12 cellular contexts compared by ENCODE assay signal in the genomic region with DNA sequence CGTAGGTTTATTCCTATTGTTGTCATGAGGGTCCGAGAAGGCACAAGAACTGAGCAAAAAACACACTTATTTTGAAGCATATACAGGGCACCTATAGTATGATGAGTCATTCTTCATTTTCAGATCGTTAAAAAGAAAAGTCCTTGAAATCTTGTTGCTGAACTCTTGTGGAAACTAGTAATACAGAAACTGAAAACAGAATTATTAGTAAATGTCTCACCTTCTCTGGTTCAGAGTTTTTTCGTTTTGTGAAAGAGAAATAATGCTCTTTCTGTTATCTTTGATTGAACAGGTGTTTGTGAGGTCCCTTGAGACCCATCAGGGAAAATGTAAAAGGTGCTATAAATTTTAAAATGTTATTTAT.
A peak's percentile ranks its signal among the peaks of the same experiment; 100 is the strongest.
DNase-seq lines count a peak whose midpoint lies in the region; ATAC-seq, FAIRE-seq and TF ChIP-seq lines count a peak whose summit lies in the region.
"Had no signal": no experiment of that assay in that cellular context is flagged by ENCODE, and none has a peak within 500 bp of the region (broad histone marks: within the 10 kb centered on the region; RNA-seq: fewer than 3 reads in every experiment).

No MANE protein-coding gene starts in this region.

- peaks cover 3% of the 10 kb centered on the region; the same call in 1 of the 2 replicates for H3F3A ChIP-seq in MM.1S (ENCODE audit: insufficient read depth, low read length)

- H3K4me1 ChIP-seq in MM.1S (ENCODE audit: low read length) (peaks cover 15% of the 10 kb centered on the region), colonic mucosa (no peaks in the 10 kb centered on the region)

- H3K4me3 ChIP-seq in MM.1S (ENCODE audit: low read length), result no peak overlapping the region
- no peak overlapping the region for H3K4me3 ChIP-seq in colonic mucosa

- no peaks in the 10 kb centered on the region for H3K9me3 ChIP-seq in MM.1S (replicated peaks; ENCODE audit: insufficient read depth, low read length)
- no peaks in the 10 kb centered on the region for H3K9me3 ChIP-seq in colonic mucosa

- peak overlapping the region; percentile 33 for H3K4me2 ChIP-seq in MM.1S (ENCODE audit: low read depth, low read length)

- H3K79me2 ChIP-seq in MM.1S (ENCODE audit: low read length), result no peaks in the 10 kb centered on the region

- H3K9me2 ChIP-seq in MM.1S (replicated peaks; ENCODE audit: insufficient read depth, low read length), result no peaks in the 10 kb centered on the region

- ATAC-seq in GM19395 (IDR thresholded peaks at IDR 0.05; ENCODE audit: unreplicated experiment), result peak; percentile 96
- ATAC-seq in HG02884 (IDR thresholded peaks at IDR 0.05; ENCODE audit: unreplicated experiment), result peak; percentile 93
- ATAC-seq: HCT116 had no signal

- H3K27ac ChIP-seq in MM.1S (ENCODE audit: low read length) (peak overlapping the region; percentile 6; the same call in 1 of the 2 replicates), colonic mucosa (no peak overlapping the region)

- H3K36me3 ChIP-seq in MM.1S (replicated peaks; ENCODE audit: insufficient read depth, low read length), result no peaks in the 10 kb centered on the region
- no peaks in the 10 kb centered on the region for H3K36me3 ChIP-seq in colonic mucosa

- TF ChIP-seq CTCF in MM.1S (IDR thresholded peaks at IDR 0.05; ENCODE audit: low read length) (no peak), colonic mucosa (IDR thresholded peaks at IDR 0.05) (no peak)

- no peak overlapping the region for H3K9ac ChIP-seq in MM.1S (ENCODE audit: low read length)
- H3K9ac ChIP-seq in colonic mucosa (ENCODE audit: low read depth in 2 of 2, low read length in 2 of 2), result no peak overlapping the region

- FAIRE-seq in GM18507 (lab: Jason Lieb, UNC), result peak; percentile 97

- H2AFZ ChIP-seq in MM.1S (ENCODE audit: low read length), result peak overlapping the region; percentile 11; the same call in 1 of the 2 replicates

- H3K27me3 ChIP-seq in MM.1S (replicated peaks; ENCODE audit: insufficient read depth, low read length) (no peaks in the 10 kb centered on the region), colonic mucosa (no peaks in the 10 kb centered on the region)

- intact Hi-C loops in cardiac septum (cut with DNase I), result no loop called here
- intact Hi-C loops in colonic mucosa (cut with DNase I), result no loop called here

- DNase-seq in GM18507 (ENCODE audit: extremely low spot score, insufficient read length, low read depth) (peak; percentile 64), MM.1S (peak; percentile 65), cardiac septum (ENCODE audit: low spot score) (no peak), colonic mucosa (no peak), NCI-H2107 (lab: John Stamatoyannopoulos, UW) (no peak), D341Med (ENCODE audit: low spot score) (no peak)
- DNase-seq: activated CD4-positive, alpha-beta T cell treated with anti-CD3 and anti-CD28 coated beads, Interleukin-2, amount 50 U/mL, for 1 hour; mesenchymal stem cell; NCI-H1436 had no signal

- H4K20me1 ChIP-seq in MM.1S (ENCODE audit: insufficient read depth, low read length), result no peaks in the 10 kb centered on the region

Comparison
In these comparisons a context has a peak if more than half of its experiments do, and no peak if none do; other contexts are left out.
1. DNase-seq: peak in GM18507 (single experiment) and MM.1S (single experiment); none in cardiac septum (single experiment), colonic mucosa (single experiment), NCI-H2107 (single experiment) and D341Med (single experiment).